In the genomic region with DNA sequence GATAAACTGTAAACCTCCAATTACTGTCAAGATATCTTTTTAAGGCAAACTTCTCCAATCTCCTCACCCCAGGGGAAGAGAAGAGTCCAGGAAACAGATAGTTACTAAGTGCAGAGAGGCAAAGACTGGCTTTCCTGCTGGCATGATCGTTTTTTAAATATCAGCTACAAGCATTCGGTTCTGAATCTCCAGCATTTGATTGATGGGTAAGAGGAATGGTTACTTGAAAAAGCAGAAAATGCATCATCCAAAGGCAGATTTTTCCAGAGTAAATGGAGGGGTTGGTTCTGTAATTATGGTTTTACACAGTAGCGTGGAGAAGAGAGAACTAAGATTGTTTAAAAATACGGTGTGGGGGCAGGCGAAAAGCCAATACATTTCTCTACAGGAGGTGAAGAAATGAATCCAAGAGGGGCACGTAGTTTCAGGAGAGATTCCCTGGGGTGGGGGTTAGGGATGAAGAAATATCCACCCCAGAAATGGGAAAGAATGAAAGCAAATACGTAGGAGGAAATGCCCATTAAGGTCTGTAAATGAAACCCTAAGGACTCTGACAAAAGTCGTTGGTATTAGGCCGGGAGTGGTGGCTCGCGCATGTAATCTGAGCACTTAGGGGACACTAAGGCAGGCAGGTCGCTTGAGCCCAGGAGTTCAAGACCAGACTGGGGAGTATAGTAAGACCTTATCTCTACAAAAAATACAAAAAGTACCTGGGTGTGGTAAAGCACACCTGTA, we compare ENCODE assay signal across 1 cellular context.
TF ChIP-seq lines count a peak whose summit lies in the region.

No MANE protein-coding gene starts in this region.

TF ChIP-seq in WTC11, 78 proteins besides CTCF, POLR2A, EP300 and RAD21 (continued from another document):
- TF ChIP-seq, protein P1, sequence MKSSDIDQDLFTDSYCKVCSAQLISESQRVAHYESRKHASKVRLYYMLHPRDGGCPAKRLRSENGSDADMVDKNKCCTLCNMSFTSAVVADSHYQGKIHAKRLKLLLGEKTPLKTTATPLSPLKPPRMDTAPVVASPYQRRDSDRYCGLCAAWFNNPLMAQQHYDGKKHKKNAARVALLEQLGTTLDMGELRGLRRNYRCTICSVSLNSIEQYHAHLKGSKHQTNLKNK (CRISPR knock-in tag; IDR thresholded peaks at IDR 0.05), result no peak
- TF ChIP-seq, protein P2, sequence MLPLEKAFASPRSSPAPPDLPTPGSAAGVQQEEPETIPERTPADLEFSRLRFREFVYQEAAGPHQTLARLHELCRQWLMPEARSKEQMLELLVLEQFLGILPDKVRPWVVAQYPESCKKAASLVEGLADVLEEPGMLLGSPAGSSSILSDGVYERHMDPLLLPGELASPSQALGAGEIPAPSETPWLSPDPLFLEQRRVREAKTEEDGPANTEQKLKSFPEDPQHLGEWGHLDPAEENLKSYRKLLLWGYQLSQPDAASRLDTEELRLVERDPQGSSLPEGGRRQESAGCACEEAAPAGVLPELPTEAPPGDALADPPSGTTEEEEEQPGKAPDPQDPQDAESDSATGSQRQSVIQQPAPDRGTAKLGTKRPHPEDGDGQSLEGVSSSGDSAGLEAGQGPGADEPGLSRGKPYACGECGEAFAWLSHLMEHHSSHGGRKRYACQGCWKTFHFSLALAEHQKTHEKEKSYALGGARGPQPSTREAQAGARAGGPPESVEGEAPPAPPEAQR (CRISPR knock-in tag; IDR thresholded peaks at IDR 0.05), result no peak
- TF ChIP-seq NFYB (CRISPR knock-in tag; conservative IDR thresholded peaks at IDR 0.05; ENCODE audit: low read depth) (no peak), ZNF121 (CRISPR knock-in tag; IDR thresholded peaks at IDR 0.05) (no peak), PREB (CRISPR knock-in tag; IDR thresholded peaks at IDR 0.05; ENCODE audit: borderline replicate concordance) (no peak), NFE2L1 (CRISPR knock-in tag; IDR thresholded peaks at IDR 0.05) (no peak), IRF1 (CRISPR knock-in tag; IDR thresholded peaks at IDR 0.05) (no peak), ZNF317 (CRISPR knock-in tag; IDR thresholded peaks at IDR 0.05; ENCODE audit: borderline replicate concordance, low read depth) (no peak), NR2C2 (CRISPR knock-in tag; IDR thresholded peaks at IDR 0.05) (no peak), ZNF425 (CRISPR knock-in tag; conservative IDR thresholded peaks at IDR 0.05) (no peak)
- TF ChIP-seq, protein P3, sequence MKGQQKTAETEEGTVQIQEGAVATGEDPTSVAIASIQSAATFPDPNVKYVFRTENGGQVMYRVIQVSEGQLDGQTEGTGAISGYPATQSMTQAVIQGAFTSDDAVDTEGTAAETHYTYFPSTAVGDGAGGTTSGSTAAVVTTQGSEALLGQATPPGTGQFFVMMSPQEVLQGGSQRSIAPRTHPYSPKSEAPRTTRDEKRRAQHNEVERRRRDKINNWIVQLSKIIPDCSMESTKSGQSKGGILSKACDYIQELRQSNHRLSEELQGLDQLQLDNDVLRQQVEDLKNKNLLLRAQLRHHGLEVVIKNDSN (CRISPR knock-in tag; IDR thresholded peaks at IDR 0.05), result no peak
- TF ChIP-seq, protein P4, sequence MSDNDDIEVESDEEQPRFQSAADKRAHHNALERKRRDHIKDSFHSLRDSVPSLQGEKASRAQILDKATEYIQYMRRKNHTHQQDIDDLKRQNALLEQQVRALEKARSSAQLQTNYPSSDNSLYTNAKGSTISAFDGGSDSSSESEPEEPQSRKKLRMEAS (CRISPR knock-in tag; IDR thresholded peaks at IDR 0.05), result no peak
TF ChIP-seq in WTC11: peak in this region for 0.
